34 cellular contexts compared by ENCODE assay signal in the genomic region with DNA sequence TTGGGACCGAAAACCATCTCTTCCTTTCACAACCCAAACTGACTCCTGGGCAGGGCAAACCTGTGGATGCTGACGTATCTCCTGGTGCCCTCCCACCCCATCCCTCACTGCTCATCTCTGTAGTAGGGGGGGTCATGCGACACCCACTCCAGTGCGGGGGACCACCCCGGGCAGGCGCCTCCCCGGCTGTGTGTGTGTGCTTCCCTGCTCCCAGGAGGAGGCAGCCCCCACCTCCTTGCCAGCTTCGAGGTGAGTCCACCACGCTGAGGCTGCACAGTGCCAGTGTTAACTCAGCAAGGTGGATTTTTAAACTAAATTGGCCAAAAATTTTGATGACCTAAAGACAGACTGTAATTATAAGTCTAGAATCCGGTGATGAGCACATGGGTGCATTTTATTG. TPM values are rescaled to one million over a fixed set of nuclear protein-coding genes. Genes with fewer than 3 reads are reported as not detected.
"Had no signal": no experiment of that assay in that cellular context is flagged by ENCODE, and none has a peak within 500 bp of the region (broad histone marks: within the 10 kb centered on the region; RNA-seq: fewer than 3 reads in every experiment).

No MANE protein-coding gene starts in this region.

- H3K27me3 Mint-ChIP-seq: activated CD4-positive, alpha-beta memory T cell treated with anti-CD3 and anti-CD28 coated beads for 36 hours; activated CD8-positive, alpha-beta T cell treated with anti-CD3 and anti-CD28 coated beads for 36 hours; activated naive CD8-positive, alpha-beta T cell treated with anti-CD3 and anti-CD28 coated beads for 36 hours; activated T-helper 17 cell treated with anti-CD3 and anti-CD28 coated beads, Interleukin-2, amount 50 U/mL, for 72 hours had no signal

- H3K9me3 ChIP-seq: adrenal gland, body of pancreas, breast epithelium had no signal

- H3K27me3 ChIP-seq: adrenal gland, body of pancreas had no signal

- H3K27ac ChIP-seq: adrenal gland, body of pancreas, brain microvascular endothelial cell, breast epithelium, VCaP had no signal

- ATAC-seq: activated CD8-positive, alpha-beta T cell treated with anti-CD3 and anti-CD28 coated beads for 36 hours; activated naive CD4-positive, alpha-beta T cell treated with anti-CD3 and anti-CD28 coated beads, Interleukin-2, amount 50 U/mL, for 72 hours; activated T-cell treated with anti-CD3 and anti-CD28 coated beads, Interleukin-2, amount 50 U/mL, for 4 hours; activated T-cell treated with anti-CD3 and anti-CD28 coated beads, Interleukin-2, amount 50 U/mL, for 72 hours; activated T-helper 17 cell treated with anti-CD3 and anti-CD28 coated beads, Interleukin-2, amount 50 U/mL, for 72 hours; body of pancreas had no signal

- H3K4me3 Mint-ChIP-seq: activated B cell treated with CpG ODN at 0.5 μM for 24 hours; activated CD4-positive, alpha-beta memory T cell treated with anti-CD3 and anti-CD28 coated beads for 36 hours; activated CD4-positive, alpha-beta T cell treated with anti-CD3 and anti-CD28 coated beads, Interleukin-2, amount 10 ng/mL, durations not matched to agents 24 days and 14 days; activated CD8-positive, alpha-beta T cell treated with anti-CD3 and anti-CD28 coated beads for 36 hours; activated naive CD4-positive, alpha-beta T cell treated with anti-CD3 and anti-CD28 coated beads for 36 hours; activated naive CD8-positive, alpha-beta T cell treated with anti-CD3 and anti-CD28 coated beads for 36 hours; activated T-cell treated with anti-CD3 and anti-CD28 coated beads, Interleukin-2, amount 50 U/mL, for 4 hours; activated T-cell treated with anti-CD3 and anti-CD28 coated beads, Interleukin-2, amount 50 U/mL, for 72 hours; activated T-helper 1 cell treated with anti-CD3 and anti-CD28 coated beads, Interleukin-12 subunit alpha, Interleukin-12 subunit beta, Interleukin-2, Interleukin-4 antibody, amounts not matched to agents 30 ng/mL and 10 ng/mL and 1 ng/mL, durations not matched to agents 14 hours and 24 hours and 36 hours; activated T-helper 17 cell treated with anti-CD3 and anti-CD28 coated beads, Interleukin-2, amount 50 U/mL, for 72 hours; T-helper 1 cell treated with Interleukin-12 subunit alpha and Interleukin-12 subunit beta and Interleukin-4 antibody, amounts not matched to agents 30 μg/mL and 1 μg/mL, for 36 hours; T-helper 2 cell treated with Interferon-gamma antibody and Interleukin-4, amounts not matched to agents 5 μg/mL and 100 μg/mL, for 36 hours had no signal

- H3K36me3 Mint-ChIP-seq: activated CD4-positive, alpha-beta memory T cell treated with anti-CD3 and anti-CD28 coated beads for 36 hours; activated naive CD4-positive, alpha-beta T cell treated with anti-CD3 and anti-CD28 coated beads, Interleukin-2, amount 50 U/mL, for 72 hours; activated naive CD8-positive, alpha-beta T cell treated with anti-CD3 and anti-CD28 coated beads for 36 hours had no signal

- DNase-seq: activated B cell treated with CpG ODN at 0.5 μM for 24 hours; activated CD4-positive, alpha-beta memory T cell treated with anti-CD3 and anti-CD28 coated beads for 36 hours; activated CD4-positive, alpha-beta T cell treated with anti-CD3 and anti-CD28 coated beads for 4 hours; activated CD4-positive, alpha-beta T cell treated with anti-CD3 and anti-CD28 coated beads, Interleukin-2, amount 10 ng/mL, durations not matched to agents 24 days and 14 days; activated CD4-positive, alpha-beta T cell treated with anti-CD3 and anti-CD28 coated beads, Interleukin-2, amount 50 U/mL, for 1 hour; activated CD4-positive, alpha-beta T cell treated with anti-CD3 and anti-CD28 coated beads, Interleukin-2, amount 50 U/mL, for 4 hours; activated CD4-positive, CD25-positive, alpha-beta regulatory T cell treated with anti-CD3 and anti-CD28 coated beads, Interleukin-2, amount 50 U/mL, for 72 hours; activated CD8-positive, alpha-beta memory T cell treated with anti-CD3 and anti-CD28 coated beads, Interleukin-2, amount 50 U/mL, for 4 hours; activated CD8-positive, alpha-beta T cell treated with anti-CD3 and anti-CD28 coated beads for 36 hours; activated effector memory CD4-positive, alpha-beta T cell treated with anti-CD3 and anti-CD28 coated beads, Interleukin-2, amount 50 U/mL, for 16 hours; activated gamma-delta T cell treated with Interleukin-2 at 50 U/mL for 16 hours; activated naive CD4-positive, alpha-beta T cell; activated naive CD4-positive, alpha-beta T cell treated with anti-CD3 and anti-CD28 coated beads for 36 hours; activated naive CD4-positive, alpha-beta T cell treated with anti-CD3 and anti-CD28 coated beads, Interleukin-2, amount 50 U/mL, for 16 hours; activated naive CD8-positive, alpha-beta T cell treated with anti-CD3 and anti-CD28 coated beads for 36 hours; activated T-cell treated with anti-CD3 and anti-CD28 coated beads for 4 hours; activated T-cell treated with anti-CD3 and anti-CD28 coated beads, Interleukin-2, amount 50 U/mL, for 1 hour; activated T-cell treated with anti-CD3 and anti-CD28 coated beads, Interleukin-2, amount 50 U/mL, for 4 hours; activated T-cell treated with anti-CD3 and anti-CD28 coated beads, Interleukin-2, amount 50 U/mL, for 72 hours; adrenal gland; amniotic stem cell; body of pancreas; brain microvascular endothelial cell; central memory CD4-positive, alpha-beta T cell; T-helper 1 cell; T-helper 2 cell; T-helper 9 cell had no signal

- H3K27ac Mint-ChIP-seq: activated B cell treated with CpG ODN at 0.5 μM for 24 hours; activated CD4-positive, alpha-beta memory T cell treated with anti-CD3 and anti-CD28 coated beads for 36 hours; activated CD4-positive, alpha-beta T cell treated with anti-CD3 and anti-CD28 coated beads, Interleukin-2, amount 10 ng/mL, durations not matched to agents 24 days and 14 days; activated CD8-positive, alpha-beta T cell treated with anti-CD3 and anti-CD28 coated beads for 36 hours; activated naive CD4-positive, alpha-beta T cell treated with anti-CD3 and anti-CD28 coated beads for 36 hours; activated naive CD4-positive, alpha-beta T cell treated with anti-CD3 and anti-CD28 coated beads, Interleukin-2, amount 50 U/mL, for 72 hours; activated naive CD8-positive, alpha-beta T cell treated with anti-CD3 and anti-CD28 coated beads for 36 hours; activated T-cell treated with anti-CD3 and anti-CD28 coated beads, Interleukin-2, amount 50 U/mL, for 72 hours; activated T-helper 1 cell treated with anti-CD3 and anti-CD28 coated beads, Interleukin-12 subunit alpha, Interleukin-12 subunit beta, Interleukin-2, Interleukin-4 antibody, amounts not matched to agents 30 ng/mL and 10 ng/mL and 1 ng/mL, durations not matched to agents 14 hours and 24 hours and 36 hours; activated T-helper 17 cell treated with anti-CD3 and anti-CD28 coated beads, Interleukin-2, amount 50 U/mL, for 72 hours; T-helper 1 cell treated with Interleukin-12 subunit alpha and Interleukin-12 subunit beta and Interleukin-4 antibody, amounts not matched to agents 30 μg/mL and 1 μg/mL, for 36 hours; T-helper 2 cell treated with Interferon-gamma antibody and Interleukin-4, amounts not matched to agents 5 μg/mL and 100 μg/mL, for 36 hours had no signal

- H3K4me3 ChIP-seq: adrenal gland, body of pancreas, breast epithelium had no signal

- H3K4me1 Mint-ChIP-seq: activated B cell treated with CpG ODN at 0.5 μM for 24 hours; activated naive CD8-positive, alpha-beta T cell treated with anti-CD3 and anti-CD28 coated beads for 36 hours; activated T-helper 17 cell treated with anti-CD3 and anti-CD28 coated beads, Interleukin-2, amount 50 U/mL, for 72 hours had no signal

- H3K9me3 Mint-ChIP-seq: activated B cell treated with CpG ODN at 0.5 μM for 24 hours; activated CD4-positive, alpha-beta memory T cell treated with anti-CD3 and anti-CD28 coated beads for 36 hours; activated CD4-positive, alpha-beta T cell treated with anti-CD3 and anti-CD28 coated beads, Interleukin-2, amount 10 ng/mL, durations not matched to agents 24 days and 14 days; activated CD8-positive, alpha-beta T cell treated with anti-CD3 and anti-CD28 coated beads for 36 hours; activated naive CD4-positive, alpha-beta T cell treated with anti-CD3 and anti-CD28 coated beads for 36 hours; activated naive CD4-positive, alpha-beta T cell treated with anti-CD3 and anti-CD28 coated beads, Interleukin-2, amount 50 U/mL, for 72 hours; activated naive CD8-positive, alpha-beta T cell treated with anti-CD3 and anti-CD28 coated beads for 36 hours; activated T-cell treated with anti-CD3 and anti-CD28 coated beads, Interleukin-2, amount 50 U/mL, for 4 hours; activated T-cell treated with anti-CD3 and anti-CD28 coated beads, Interleukin-2, amount 50 U/mL, for 72 hours; activated T-helper 1 cell treated with anti-CD3 and anti-CD28 coated beads, Interleukin-12 subunit alpha, Interleukin-12 subunit beta, Interleukin-2, Interleukin-4 antibody, amounts not matched to agents 30 ng/mL and 10 ng/mL and 1 ng/mL, durations not matched to agents 14 hours and 24 hours and 36 hours; activated T-helper 17 cell treated with anti-CD3 and anti-CD28 coated beads, Interleukin-2, amount 50 U/mL, for 72 hours; T-helper 1 cell treated with Interleukin-12 subunit alpha and Interleukin-12 subunit beta and Interleukin-4 antibody, amounts not matched to agents 30 μg/mL and 1 μg/mL, for 36 hours; T-helper 2 cell treated with Interferon-gamma antibody and Interleukin-4, amounts not matched to agents 5 μg/mL and 100 μg/mL, for 36 hours had no signal

- H3K4me1 ChIP-seq: adrenal gland, body of pancreas, breast epithelium had no signal

- H3K36me3 ChIP-seq: adrenal gland, brain microvascular endothelial cell, breast epithelium had no signal

RNA-seq across cellular contexts. Expression of a gene that starts 46.2 kb away (rescaled TPM):
- total RNA-seq: activated B cell treated with CpG ODN at 0.5 μM for 24 hours had no signal
